ENCODE assay signal across 11 cellular contexts in the genomic region with DNA sequence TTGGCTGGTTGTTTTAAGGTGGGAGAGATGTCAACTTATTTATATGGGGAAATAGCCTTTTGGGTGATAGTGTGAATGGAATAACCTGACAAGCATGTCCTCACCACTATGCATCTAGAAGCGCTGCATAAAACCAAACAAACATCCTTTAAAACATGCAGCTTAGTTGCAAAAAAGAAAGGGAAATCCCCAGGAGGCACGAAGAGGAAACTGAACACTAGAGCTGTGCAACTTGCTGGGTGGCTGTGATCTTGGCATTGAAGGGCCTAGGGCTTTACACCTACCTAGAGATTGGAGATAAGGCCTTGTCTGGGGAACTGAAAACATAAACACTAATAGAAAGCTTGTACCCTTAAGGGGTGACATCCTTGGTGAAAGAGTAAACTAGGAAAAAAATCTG. TPM values are rescaled to one million over a fixed set of nuclear protein-coding genes. Genes with fewer than 3 reads are reported as not detected.
DNase-seq lines count a peak whose midpoint lies in the region; ATAC-seq and TF ChIP-seq lines count a peak whose summit lies in the region.
"Had no signal": no experiment of that assay in that cellular context is flagged by ENCODE, and none has a peak within 500 bp of the region (broad histone marks: within the 10 kb centered on the region; RNA-seq: fewer than 3 reads in every experiment).

No MANE protein-coding gene starts in this region.

- H3K9ac ChIP-seq in mesendoderm (ENCODE audit: low read length) = no peak overlapping the region

- no peaks in the 10 kb centered on the region for H3K9me3 ChIP-seq in CD4-positive, alpha-beta T cell (ENCODE audit: control insufficient read depth, low read length)
- H3K9me3 ChIP-seq in lower lobe of right lung = no peaks in the 10 kb centered on the region
- H3K9me3 ChIP-seq: pancreas had no signal

- peak; percentile 90 for ATAC-seq in CD4-positive, alpha-beta T cell (ENCODE audit: poor library complexity)
- ATAC-seq in GM21723 (IDR thresholded peaks at IDR 0.05; ENCODE audit: unreplicated experiment) = peak; percentile 62
- ATAC-seq in lower lobe of right lung = peak; percentile 43 to 61

- H4K5ac ChIP-seq in mesendoderm (ENCODE audit: low read length) = no peak overlapping the region

- H3K36me3 ChIP-seq in lower lobe of right lung (no peaks in the 10 kb centered on the region), mesendoderm (ENCODE audit: control insufficient read depth, insufficient read depth, low read length) (no peaks in the 10 kb centered on the region)
- H3K36me3 ChIP-seq: pancreas had no signal

- H3K79me1 ChIP-seq in mesendoderm (ENCODE audit: low read length) = no peaks in the 10 kb centered on the region

- H3K4me1 Mint-ChIP-seq in CD4-positive, alpha-beta T cell (ENCODE audit: low read depth) = peaks cover 85% of the 10 kb centered on the region

- intact Hi-C loops in CD4-positive, alpha-beta T cell (cut with DNase I, micrococcal nuclease) = loop anchor here (1.0 to 5.0 kb wide), 4 partner anchors 8 to 52 kb away; a partner anchor contains a TSS
- intact Hi-C loops in lower lobe of right lung (cut with DNase I) = no loop called here

- no peaks in the 10 kb centered on the region for H3K79me2 ChIP-seq in mesendoderm (ENCODE audit: control insufficient read depth, insufficient read depth, low read length)

- no peaks in the 10 kb centered on the region for H3K27me3 ChIP-seq in CD4-positive, alpha-beta T cell (ENCODE audit: control insufficient read depth, insufficient read depth, low read length)
- no peaks in the 10 kb centered on the region for H3K27me3 ChIP-seq in lower lobe of right lung (ENCODE audit: low read depth)
- no peaks in the 10 kb centered on the region for H3K27me3 ChIP-seq in mesendoderm (ENCODE audit: insufficient read depth, low read length, poor library complexity)
- H3K27me3 ChIP-seq: pancreas had no signal

- no peak overlapping the region for H3K23ac ChIP-seq in mesendoderm (ENCODE audit: low read length)

- H2BK5ac ChIP-seq in mesendoderm (ENCODE audit: low read length) = no peak overlapping the region

- H3K4me2 ChIP-seq in mesendoderm (ENCODE audit: low read length) = no peak overlapping the region

- H3K36me3 Mint-ChIP-seq in CD4-positive, alpha-beta T cell (ENCODE audit: low read depth) = peaks cover 45% of the 10 kb centered on the region

- H3K4me1 ChIP-seq in lower lobe of right lung (peaks cover 2% of the 10 kb centered on the region), mesendoderm (ENCODE audit: control insufficient read depth, low read depth, low read length) (no peaks in the 10 kb centered on the region)
- H3K4me1 ChIP-seq: pancreas had no signal

- H2AK5ac ChIP-seq in mesendoderm (ENCODE audit: low read length) = no peak overlapping the region

- H3K27me3 Mint-ChIP-seq in CD4-positive, alpha-beta T cell = no peaks in the 10 kb centered on the region

- no peak overlapping the region for H2BK120ac ChIP-seq in mesendoderm (ENCODE audit: low read depth, low read length)

- H3K4me3 Mint-ChIP-seq in CD4-positive, alpha-beta T cell = peak overlapping the region; percentile 43

- peak in 9 of 10 experiments; percentile 37 to 65 (median 44) for DNase-seq in CD4-positive, alpha-beta T cell
- DNase-seq in activated CD4-positive, alpha-beta T cell treated with anti-CD3 and anti-CD28 coated beads, Interleukin-2, amount 50 U/mL, for 1 hour = peak; percentile 53
- DNase-seq in lower lobe of right lung (no peak), mesendoderm (no peak), NCI-H187 (lab: John Stamatoyannopoulos, UW) (no peak), foreskin melanocyte (no peak), SW480 (ENCODE audit: low spot score) (no peak)
- DNase-seq: NCI-H345, pancreas had no signal

- H3K9me3 Mint-ChIP-seq in CD4-positive, alpha-beta T cell = no peaks in the 10 kb centered on the region

- no peak for TF ChIP-seq CTCF in CD4-positive, alpha-beta T cell (IDR thresholded peaks at IDR 0.05)
- TF ChIP-seq CTCF in lower lobe of right lung (IDR thresholded peaks at IDR 0.05) = no peak

- no peak overlapping the region for H3K4ac ChIP-seq in mesendoderm (ENCODE audit: low read depth, low read length)

- peak overlapping the region; percentile 87 for H3K27ac ChIP-seq in CD4-positive, alpha-beta T cell (ENCODE audit: low read depth, low read length)
- H3K27ac ChIP-seq in lower lobe of right lung = no peak overlapping the region
- H3K27ac ChIP-seq in mesendoderm (ENCODE audit: low read depth, low read length) = no peak overlapping the region
- H3K27ac ChIP-seq: pancreas had no signal

- no peak overlapping the region for H2BK15ac ChIP-seq in mesendoderm (replicated peaks; ENCODE audit: low read depth)

- H3K27ac Mint-ChIP-seq in CD4-positive, alpha-beta T cell = peak overlapping the region; percentile 98

- no peak overlapping the region for H3K4me3 ChIP-seq in lower lobe of right lung
- no peak overlapping the region for H3K4me3 ChIP-seq in mesendoderm (ENCODE audit: low read length)
- H3K4me3 ChIP-seq: pancreas had no signal

- no peak overlapping the region for H3K18ac ChIP-seq in mesendoderm (ENCODE audit: low read length)

- H4K8ac ChIP-seq in mesendoderm (ENCODE audit: low read depth, low read length) = no peak overlapping the region

- no CpG with 5 or more reads among the region's 2 CpGs for WGBS in mesendoderm (ENCODE audit: extremely low coverage, insufficient coverage, low lambda C conversion rate)

- CTCF ChIA-PET in CD4-positive, alpha-beta T cell (lab: Charles Lee) = interaction anchor here (0.7 to 2.8 kb wide), 11 partner anchors 9 to 69 kb away, joined by 3 to 21 read pairs (median 4); a partner anchor contains a TSS

- POLR2A ChIA-PET in CD4-positive, alpha-beta T cell (lab: Charles Lee) = interaction anchor here (0.8 to 3.0 kb wide), 25 partner anchors 9 to 235 kb away, joined by 3 to 58 read pairs (median 5); a partner anchor contains a TSS

- no peak overlapping the region for H3K56ac ChIP-seq in mesendoderm (ENCODE audit: low read length)

RNA-seq across cellular contexts. Expression of a gene that starts 7.3 kb away (rescaled TPM):
- total RNA-seq in CD4-positive, alpha-beta T cell = 100 to 1,000 TPM; 250 to 261 TPM
- 11.2 TPM for total RNA-seq in lower lobe of right lung
- polyA plus RNA-seq in mesendoderm (2013, experiment 1 of 2) = not detected
- polyA plus RNA-seq in mesendoderm (2013, experiment 2 of 2) = not detected
- total RNA-seq: chondrocyte had no signal

RNA-seq across cellular contexts. Expression of a gene that starts 39.5 kb away (rescaled TPM):
- not detected for total RNA-seq in CD4-positive, alpha-beta T cell
- total RNA-seq in lower lobe of right lung = not detected
- polyA plus RNA-seq in mesendoderm (2013, experiment 1 of 2) = 0.01 TPM
- polyA plus RNA-seq in mesendoderm (2013, experiment 2 of 2) = not detected
- total RNA-seq: chondrocyte had no signal

RNA-seq across cellular contexts. Expression of a gene that starts 52.0 kb away (rescaled TPM):
- total RNA-seq in CD4-positive, alpha-beta T cell = 100 to 1,000 TPM in 1 of 2 experiments, 10 to 100 TPM in 1; 99.0 to 101 TPM
- 21.8 TPM for total RNA-seq in lower lobe of right lung
- 74.0 TPM for polyA plus RNA-seq in mesendoderm (2013, experiment 1 of 2)
- polyA plus RNA-seq in mesendoderm (2013, experiment 2 of 2) = 75.7 TPM

RNA-seq across cellular contexts. Expression of a gene that starts 59.5 kb away (rescaled TPM):
- total RNA-seq in CD4-positive, alpha-beta T cell = under 1 TPM; 0.19 to 0.45 TPM
- 11.0 TPM for total RNA-seq in lower lobe of right lung
- polyA plus RNA-seq in mesendoderm (2013, experiment 1 of 2) = 85.6 TPM
- 82.1 TPM for polyA plus RNA-seq in mesendoderm (2013, experiment 2 of 2)

Comparison
In these comparisons a context has a peak if more than half of its experiments do, and no peak if none do; other contexts are left out.
1. DNase-seq: peak in CD4-positive, alpha-beta T cell (9 of 10) and activated CD4-positive, alpha-beta T cell treated with anti-CD3 and anti-CD28 coated beads, Interleukin-2, amount 50 U/mL, for 1 hour (single experiment); none in lower lobe of right lung (single experiment), mesendoderm (single experiment), NCI-H187 (0 of 2), foreskin melanocyte (single experiment) and SW480 (single experiment).
2. RNA of a gene that starts 7.3 kb away (total RNA-seq): 250 to 261 TPM in CD4-positive, alpha-beta T cell; 11.2 TPM in lower lobe of right lung (single experiment); every median in the first group is over 10 times any median in the second.
3. Peak in every context shown above with its lines, with median percentiles within 50 percentile points of each other: ATAC-seq.